Comparison of ENCODE assay signal across 22 cellular contexts in the genomic region with DNA sequence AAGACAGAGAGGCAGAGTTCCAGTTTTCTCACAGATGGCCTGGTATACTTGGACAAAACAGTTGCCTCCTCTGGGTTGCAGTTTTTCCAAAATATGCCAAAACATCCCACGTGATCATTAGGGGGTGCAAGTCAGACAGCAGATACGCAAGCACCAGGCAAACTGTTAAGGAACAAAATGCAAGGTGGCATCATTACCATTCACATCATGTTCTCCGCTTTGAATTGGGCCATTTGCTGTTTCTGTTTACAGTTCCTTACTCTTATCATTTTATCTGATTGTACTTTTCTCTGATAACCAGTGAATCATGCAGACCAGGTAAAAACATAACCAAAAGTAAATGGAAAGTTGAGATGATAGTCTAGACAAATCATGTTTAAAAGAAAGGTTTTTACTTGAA. TPM values are rescaled to one million over a fixed set of nuclear protein-coding genes. Genes with fewer than 3 reads are reported as not detected.
DNase-seq lines count a peak whose midpoint lies in the region; ATAC-seq, FAIRE-seq and TF ChIP-seq lines count a peak whose summit lies in the region.
"Had no signal": no experiment of that assay in that cellular context is flagged by ENCODE, and none has a peak within 500 bp of the region (broad histone marks: within the 10 kb centered on the region; RNA-seq: fewer than 3 reads in every experiment).

No MANE protein-coding gene starts in this region.

- H3K36me3 Mint-ChIP-seq in nephron progenitor cell (ENCODE audit: low read depth), result no peaks in the 10 kb centered on the region

- H3K9ac ChIP-seq in liver (ENCODE audit: low read depth in 1 of 2, low read length in 2 of 2) (peak overlapping the region in 1 of 2 donors; percentile 51), HepG2 (ENCODE audit: insufficient read depth, low read depth, low read length) (no peak overlapping the region)
- H3K9ac ChIP-seq: BLaER1 had no signal

- H3K4me2 ChIP-seq in HepG2 (ENCODE audit: low read depth, low read length), result no peak overlapping the region; the same call in 1 of the 2 replicates
- H3K4me2 ChIP-seq in hepatocyte, result peak overlapping the region; percentile 54
- H3K4me2 ChIP-seq: BLaER1 had no signal

- no peak for TF ChIP-seq POLR2A in HepG2 (IDR thresholded peaks at IDR 0.05; ENCODE audit: insufficient read depth in 1 of 2, low read depth in 2 of 2, low read length in 2 of 2)

- no peak for TF ChIP-seq RAD21 in liver (IDR thresholded peaks at IDR 0.05)
- no peak for TF ChIP-seq RAD21 in HepG2 (CRISPR knock-in tag; IDR thresholded peaks at IDR 0.05)

- peak overlapping the region in 1 of 3 donors; percentile 49 for H3K4me3 ChIP-seq in liver (ENCODE audit: low read depth in 1 of 3, low read length in 3 of 3)
- H3K4me3 ChIP-seq in HepG2 (replicated peaks in 1 of 3; ENCODE audit: insufficient read depth in 1 of 3, low read depth in 2 of 3, low read length in 3 of 3), result no peak overlapping the region
- no peak overlapping the region for H3K4me3 ChIP-seq in hepatocyte
- H3K4me3 ChIP-seq: BLaER1, SK-N-MC had no signal

- H3K27me3 ChIP-seq in liver (ENCODE audit: control insufficient read depth in 4 of 4, insufficient read depth in 4 of 4, low read length in 3 of 4), result no peaks in the 10 kb centered on the region
- peaks cover 0 to 5% of the 10 kb centered on the region in 2 experiments; a peak in 2 of 5 replicates for H3K27me3 ChIP-seq in HepG2 (ENCODE audit: control insufficient read depth in 1 of 2, insufficient read depth in 2 of 2, low read length in 2 of 2)
- no peaks in the 10 kb centered on the region for H3K27me3 ChIP-seq in hepatocyte
- H3K27me3 ChIP-seq: BLaER1 had no signal

- ATAC-seq in HepG2 (no peak), GM21737 (IDR thresholded peaks at IDR 0.05; ENCODE audit: unreplicated experiment) (no peak), Right ventricle myocardium inferior (no peak)
- ATAC-seq: HCT116 had no signal

- DNase-seq in HepG2 (ENCODE audit: low spot score) (no peak), hepatocyte (ENCODE audit: low spot score) (no peak), nephron progenitor cell (no peak), Right ventricle myocardium inferior (ENCODE audit: missing footprints) (no peak), H4 (ENCODE audit: low spot score) (no peak)
- DNase-seq: 8988T; CD4-positive, alpha-beta T cell; NCI-H1092; NCI-H1417 treated with DMSO at 0.1 percent for 48 hours; NCI-H1694 treated with DMSO at 0.1 percent for 48 hours; NCI-H2081; NCI-H2227 treated with DMSO at 0.1 percent for 48 hours; NCI-H69; SIG-M5 had no signal

- in situ Hi-C loops in HepG2 (cut with HindIII; ENCODE audit: extremely low pct_ligation_motif_present, low pct_unique_long_range_greater_than_20kb), result no loop called here

- H3K36me3 ChIP-seq in liver (ENCODE audit: control insufficient read depth in 4 of 4, insufficient read depth in 3 of 4, low read depth in 1 of 4, low read length in 3 of 4) (no peaks in the 10 kb centered on the region), HepG2 (replicated peaks in 1 of 2; ENCODE audit: control insufficient read depth in 1 of 2, insufficient read depth in 2 of 2, low read length in 2 of 2) (no peaks in the 10 kb centered on the region), hepatocyte (replicated peaks; ENCODE audit: insufficient read depth, low read depth) (no peaks in the 10 kb centered on the region)
- H3K36me3 ChIP-seq: BLaER1 had no signal

- BruUV-seq in HepG2 (replicated peaks; lab: Mats Ljungman, UMichigan), result no TSS peak

- peaks cover 0 to 12% (median 0%) of the 10 kb centered on the region in 4 donors for H3K4me1 ChIP-seq in liver (ENCODE audit: control insufficient read depth in 4 of 4, insufficient read depth in 4 of 4, low read length in 3 of 4)
- H3K4me1 ChIP-seq in HepG2 (ENCODE audit: insufficient read depth, low read length), result peaks cover 22% of the 10 kb centered on the region
- peaks cover 9% of the 10 kb centered on the region for H3K4me1 ChIP-seq in hepatocyte (ENCODE audit: insufficient read depth)
- H3K4me1 ChIP-seq: BLaER1 had no signal

- H3K79me2 ChIP-seq in HepG2 (ENCODE audit: insufficient read depth, low read length) (no peaks in the 10 kb centered on the region), hepatocyte (no peaks in the 10 kb centered on the region)

- H3K27me3 Mint-ChIP-seq in nephron progenitor cell (ENCODE audit: low read depth, poor library complexity), result peaks cover 4% of the 10 kb centered on the region

- peak overlapping the region; percentile 56 for H3K4me3 Mint-ChIP-seq in nephron progenitor cell
- H3K4me3 Mint-ChIP-seq: CD4-positive, alpha-beta T cell had no signal

- TF ChIP-seq EP300 in HepG2 (IDR thresholded peaks at IDR 0.05; ENCODE audit: low read depth in 2 of 2, low read length in 2 of 2) (no peak), HepG2 (CRISPR knock-in tag; IDR thresholded peaks at IDR 0.05; ENCODE audit: borderline replicate concordance) (no peak)

- H3K9me3 ChIP-seq in liver (ENCODE audit: control insufficient read depth in 4 of 4, low read length in 3 of 4) (no peaks in the 10 kb centered on the region), HepG2 (ENCODE audit: low read length) (no peaks in the 10 kb centered on the region), hepatocyte (ENCODE audit: low read depth) (no peaks in the 10 kb centered on the region)
- H3K9me3 ChIP-seq: BLaER1 had no signal

- H3K27ac ChIP-seq in liver (ENCODE audit: low read depth in 1 of 2, low read length in 2 of 2) (peak overlapping the region; percentile 12 to 74), HepG2 (ENCODE audit: extremely low read length, insufficient read depth, low read length) (no peak overlapping the region), hepatocyte (peak overlapping the region; percentile 35)
- H3K27ac ChIP-seq: BLaER1, HL-60, SK-N-MC had no signal

- H2AFZ ChIP-seq in HepG2 (ENCODE audit: low read length), result no peak overlapping the region
- H2AFZ ChIP-seq in hepatocyte, result no peak overlapping the region

- TF ChIP-seq CTCF in liver (IDR thresholded peaks at IDR 0.05; ENCODE audit: low read depth, low read length, missing input control), result no peak
- TF ChIP-seq CTCF in HepG2 (CRISPR knock-in tag; IDR thresholded peaks at IDR 0.05), result no peak
- no peak for TF ChIP-seq CTCF in hepatocyte (IDR thresholded peaks at IDR 0.05; ENCODE audit: poor library complexity)
- no peak for TF ChIP-seq CTCF in nephron progenitor cell (IDR thresholded peaks at IDR 0.05)

- WGBS in liver, result 25% methylated on average over 3 of the region's 3 CpGs
- 0% methylated on average over 1 of the region's 3 CpGs for WGBS in HepG2 (ENCODE audit: low lambda C conversion rate)
- WGBS in hepatocyte (ENCODE audit: low lambda C conversion rate, missing lambda C conversion rate), result 50% methylated on average over 3 of the region's 3 CpGs

- no peaks in the 10 kb centered on the region for H3K9me2 ChIP-seq in hepatocyte (replicated peaks; ENCODE audit: insufficient read depth)

- H4K20me1 ChIP-seq in HepG2 (ENCODE audit: insufficient read depth, low read length) (no peaks in the 10 kb centered on the region), hepatocyte (ENCODE audit: insufficient read depth, poor library complexity, severe bottlenecking) (no peaks in the 10 kb centered on the region)
- H4K20me1 ChIP-seq: BLaER1 had no signal

- CTCF ChIA-PET in HepG2 (lab: Yijun Ruan, JAX; ENCODE audit: low intra/inter-chr PET ratio, low total read pairs), result no interaction called here

- H3K27ac Mint-ChIP-seq in nephron progenitor cell, result peak overlapping the region; percentile 98
- H3K27ac Mint-ChIP-seq: CD4-positive, alpha-beta T cell had no signal

- H3K4me1 Mint-ChIP-seq in nephron progenitor cell, result peaks cover 41% of the 10 kb centered on the region

- H3K9me3 Mint-ChIP-seq in nephron progenitor cell, result peaks cover 43% of the 10 kb centered on the region
- H3K9me3 Mint-ChIP-seq: CD4-positive, alpha-beta T cell had no signal

- POLR2A ChIA-PET in HepG2 (lab: Yijun Ruan, JAX), result no interaction called here

- no peak for FAIRE-seq in HepG2 (lab: Jason Lieb, UNC)
- FAIRE-seq: D721Med, H1 had no signal

- intact Hi-C loops in HepG2 (cut with micrococcal nuclease; ENCODE audit: unreplicated experiment) (no loop called here), Right ventricle myocardium inferior (cut with DNase I) (no loop called here)

TF ChIP-seq in liver, 16 proteins besides CTCF, POLR2A, EP300 and RAD21 (continues in another document):
- no peak for TF ChIP-seq YY1 (IDR thresholded peaks at IDR 0.05)

TF ChIP-seq in HepG2, 621 proteins besides CTCF, POLR2A, EP300 and RAD21 (continues in another document):
- TF ChIP-seq FOXM1 (CRISPR knock-in tag; IDR thresholded peaks at IDR 0.05), result no peak

RNA-seq across cellular contexts. Expression of gene HMGB3, which starts 16.4 kb away (rescaled TPM):
- total RNA-seq in liver, result 1 to 10 TPM; 9.2 to 9.3 TPM
- 10 to 100 TPM; 17.0 to 46.7 TPM for polyA plus RNA-seq in liver
- 87.1 and 119 TPM in 2 replicates for total RNA-seq in HepG2 (2016; rRNA removed; fragmentation: Illumina TruSeq; extraction: Trizol)
- total RNA-seq in HepG2 (2016; cell fraction: cytosol; rRNA removed; fragmentation: Illumina TruSeq; extraction: Trizol; ENCODE audit: low read depth), result 6.6 and 8.3 TPM in 2 replicates
- 83.2 and 120 TPM in 2 replicates for total RNA-seq in HepG2 (2016; cell fraction: insoluble cytoplasmic fraction; rRNA removed; fragmentation: Illumina TruSeq; extraction: Trizol)
- 16.6 and 20.7 TPM in 2 replicates for total RNA-seq in HepG2 (2016; cell fraction: membrane; rRNA removed; fragmentation: Illumina TruSeq; extraction: Trizol)
- total RNA-seq in HepG2 (2016; cell fraction: nucleus; rRNA removed; fragmentation: Illumina TruSeq; extraction: Trizol), result 25.0 and 27.7 TPM in 2 replicates
- 5.9 and 8.5 TPM in 2 replicates for polyA plus RNA-seq in HepG2 (2011; rRNA removed)
- 4.2 and 5.9 TPM in 2 replicates for polyA plus RNA-seq in HepG2 (2011; cell fraction: cytosol; rRNA removed)
- polyA plus RNA-seq in HepG2 (2011; cell fraction: nucleus; rRNA removed), result 3.2 TPM in 2 replicates
- 34.1 and 64.7 TPM in 2 replicates for polyA plus RNA-seq in HepG2 (2012)
- polyA plus RNA-seq in HepG2 (2016; cell fraction: cytosol; fragmentation: Illumina TruSeq; extraction: Trizol; ENCODE audit: low read depth), result 20.0 and 21.9 TPM in 2 replicates
- polyA plus RNA-seq in HepG2 (2016; cell fraction: insoluble cytoplasmic fraction; fragmentation: Illumina TruSeq; extraction: Trizol; ENCODE audit: low read depth), result 168 and 175 TPM in 2 replicates
- 25.5 and 25.6 TPM in 2 replicates for polyA plus RNA-seq in HepG2 (2016; cell fraction: membrane; fragmentation: Illumina TruSeq; extraction: Trizol; ENCODE audit: low read depth)
- 60.8 and 67.6 TPM in 2 replicates for polyA plus RNA-seq in HepG2 (2016; cell fraction: nucleus; fragmentation: Illumina TruSeq; extraction: Trizol; ENCODE audit: insufficient read depth, low read depth)
- polyA minus RNA-seq in HepG2 (2011; rRNA and poly(A)+ RNA removed; ENCODE audit: low replicate concordance), result 4.3 and 13.1 TPM in 2 replicates
- 5.5 and 5.9 TPM in 2 replicates for polyA minus RNA-seq in HepG2 (2011; cell fraction: cytosol; rRNA and poly(A)+ RNA removed)
- polyA minus RNA-seq in HepG2 (2011; cell fraction: nucleus; rRNA and poly(A)+ RNA removed), result 12.8 and 15.1 TPM in 2 replicates
- total RNA-seq in hepatocyte, result 22.2 TPM in 2 replicates
- 53.1 and 55.1 TPM in 2 replicates for polyA plus RNA-seq in hepatocyte
- 7.8 TPM for total RNA-seq in Right ventricle myocardium inferior
- 93.6 and 108 TPM in 2 replicates for total RNA-seq in H4 (2014; rRNA removed; shearing (Covaris generic))
